ENCODE assay signal across 1 cellular context in the genomic region with DNA sequence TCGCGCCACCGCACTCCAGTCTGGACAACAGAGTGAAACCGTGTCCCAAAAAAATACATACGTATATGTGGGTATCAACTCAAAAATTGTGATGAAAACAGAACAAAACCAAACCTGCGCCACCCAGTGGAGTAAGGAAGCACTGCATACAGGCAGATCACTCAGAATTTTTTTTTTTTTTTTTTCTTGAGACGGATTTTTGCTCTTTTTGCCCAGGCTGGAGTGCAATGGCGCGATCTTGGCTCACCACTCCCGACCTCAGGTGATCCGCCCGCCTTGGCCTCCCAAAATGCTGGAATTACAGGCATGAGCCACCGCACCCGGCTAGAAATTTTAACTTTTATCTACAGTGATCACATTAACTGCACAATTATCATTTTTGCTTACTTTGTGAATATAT.
TF ChIP-seq lines count a peak whose summit lies in the region.

No MANE protein-coding gene starts in this region.

TF ChIP-seq in HepG2, 621 proteins besides CTCF, POLR2A, EP300 and RAD21 (continued from another document):
- TF ChIP-seq, protein P1, sequence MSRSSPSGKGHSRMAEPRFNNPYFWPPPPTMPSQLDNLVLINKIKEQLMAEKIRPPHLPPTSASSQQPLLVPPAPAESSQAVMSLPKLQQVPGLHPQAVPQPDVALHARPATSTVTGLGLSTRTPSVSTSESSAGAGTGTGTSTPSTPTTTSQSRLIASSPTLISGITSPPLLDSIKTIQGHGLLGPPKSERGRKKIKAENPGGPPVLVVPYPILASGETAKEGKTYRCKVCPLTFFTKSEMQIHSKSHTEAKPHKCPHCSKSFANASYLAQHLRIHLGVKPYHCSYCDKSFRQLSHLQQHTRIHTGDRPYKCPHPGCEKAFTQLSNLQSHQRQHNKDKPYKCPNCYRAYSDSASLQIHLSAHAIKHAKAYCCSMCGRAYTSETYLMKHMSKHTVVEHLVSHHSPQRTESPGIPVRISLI (CRISPR knock-in tag; IDR thresholded peaks at IDR 0.05; ENCODE audit: borderline replicate concordance), result peak; percentile 84
- no peak for TF ChIP-seq ZNF543 (CRISPR knock-in tag; IDR thresholded peaks at IDR 0.05)
- TF ChIP-seq STAG1 (CRISPR knock-in tag; IDR thresholded peaks at IDR 0.05), result peak; percentile 51
- no peak for TF ChIP-seq ZNF850 (CRISPR knock-in tag; conservative IDR thresholded peaks at IDR 0.05)
- TF ChIP-seq, protein P2, sequence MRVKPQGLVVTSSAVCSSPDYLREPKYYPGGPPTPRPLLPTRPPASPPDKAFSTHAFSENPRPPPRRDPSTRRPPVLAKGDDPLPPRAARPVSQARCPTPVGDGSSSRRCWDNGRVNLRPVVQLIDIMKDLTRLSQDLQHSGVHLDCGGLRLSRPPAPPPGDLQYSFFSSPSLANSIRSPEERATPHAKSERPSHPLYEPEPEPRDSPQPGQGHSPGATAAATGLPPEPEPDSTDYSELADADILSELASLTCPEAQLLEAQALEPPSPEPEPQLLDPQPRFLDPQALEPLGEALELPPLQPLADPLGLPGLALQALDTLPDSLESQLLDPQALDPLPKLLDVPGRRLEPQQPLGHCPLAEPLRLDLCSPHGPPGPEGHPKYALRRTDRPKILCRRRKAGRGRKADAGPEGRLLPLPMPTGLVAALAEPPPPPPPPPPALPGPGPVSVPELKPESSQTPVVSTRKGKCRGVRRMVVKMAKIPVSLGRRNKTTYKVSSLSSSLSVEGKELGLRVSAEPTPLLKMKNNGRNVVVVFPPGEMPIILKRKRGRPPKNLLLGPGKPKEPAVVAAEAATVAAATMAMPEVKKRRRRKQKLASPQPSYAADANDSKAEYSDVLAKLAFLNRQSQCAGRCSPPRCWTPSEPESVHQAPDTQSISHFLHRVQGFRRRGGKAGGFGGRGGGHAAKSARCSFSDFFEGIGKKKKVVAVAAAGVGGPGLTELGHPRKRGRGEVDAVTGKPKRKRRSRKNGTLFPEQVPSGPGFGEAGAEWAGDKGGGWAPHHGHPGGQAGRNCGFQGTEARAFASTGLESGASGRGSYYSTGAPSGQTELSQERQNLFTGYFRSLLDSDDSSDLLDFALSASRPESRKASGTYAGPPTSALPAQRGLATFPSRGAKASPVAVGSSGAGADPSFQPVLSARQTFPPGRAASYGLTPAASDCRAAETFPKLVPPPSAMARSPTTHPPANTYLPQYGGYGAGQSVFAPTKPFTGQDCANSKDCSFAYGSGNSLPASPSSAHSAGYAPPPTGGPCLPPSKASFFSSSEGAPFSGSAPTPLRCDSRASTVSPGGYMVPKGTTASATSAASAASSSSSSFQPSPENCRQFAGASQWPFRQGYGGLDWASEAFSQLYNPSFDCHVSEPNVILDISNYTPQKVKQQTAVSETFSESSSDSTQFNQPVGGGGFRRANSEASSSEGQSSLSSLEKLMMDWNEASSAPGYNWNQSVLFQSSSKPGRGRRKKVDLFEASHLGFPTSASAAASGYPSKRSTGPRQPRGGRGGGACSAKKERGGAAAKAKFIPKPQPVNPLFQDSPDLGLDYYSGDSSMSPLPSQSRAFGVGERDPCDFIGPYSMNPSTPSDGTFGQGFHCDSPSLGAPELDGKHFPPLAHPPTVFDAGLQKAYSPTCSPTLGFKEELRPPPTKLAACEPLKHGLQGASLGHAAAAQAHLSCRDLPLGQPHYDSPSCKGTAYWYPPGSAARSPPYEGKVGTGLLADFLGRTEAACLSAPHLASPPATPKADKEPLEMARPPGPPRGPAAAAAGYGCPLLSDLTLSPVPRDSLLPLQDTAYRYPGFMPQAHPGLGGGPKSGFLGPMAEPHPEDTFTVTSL (CRISPR knock-in tag; IDR thresholded peaks at IDR 0.05; ENCODE audit: borderline replicate concordance), result no peak
TF ChIP-seq in HepG2: peak in this region for 3.
